In genomic region chr19:3572132-3572854, GRCh38 we compare ENCODE assay signal across 8 cellular contexts. TPM values are rescaled to one million over a fixed set of nuclear protein-coding genes. Genes with fewer than 3 reads are reported as not detected.
DNase-seq lines count a peak whose midpoint lies in the region; ATAC-seq lines count a peak whose summit lies in the region.

No MANE protein-coding gene starts in this region.

- H3K4ac ChIP-seq in mesendoderm (ENCODE audit: low read depth, low read length): no peak overlapping the region

- WGBS in mesendoderm (ENCODE audit: extremely low coverage, insufficient coverage, low lambda C conversion rate): no CpG with 5 or more reads among the region's 48 CpGs

- peak overlapping the region; percentile 40 for H3K4me2 ChIP-seq in mesendoderm (ENCODE audit: low read length)

- no peak overlapping the region for H4K8ac ChIP-seq in mesendoderm (ENCODE audit: low read depth, low read length)

- H2BK120ac ChIP-seq in mesendoderm (ENCODE audit: low read depth, low read length): no peak overlapping the region

- DNase-seq in COLO829 (ENCODE audit: low spot score) (peak; percentile 91), NOMO-1 treated with dmso at 0.1 percent for 144 hours (lab: John Stamatoyannopoulos, UW; ENCODE audit: unreplicated experiment) (peak; percentile 99), mesendoderm (peak; percentile 100)
- peak; percentile 97 for DNase-seq in activated CD8-positive, alpha-beta memory T cell treated with anti-CD3 and anti-CD28 coated beads, Interleukin-2, amount 50 U/mL, for 1 hour (ENCODE audit: extremely low read depth)
- DNase-seq in stimulated activated CD8-positive, alpha-beta memory T cell treated with anti-CD3 and anti-CD28 coated beads, Interleukin-12 subunit alpha, Interleukin-12 subunit beta, amount 100 ng/mL, for 24 hours (ENCODE audit: extremely low read depth): peak; percentile 99

- no peak overlapping the region for H3K23ac ChIP-seq in mesendoderm (ENCODE audit: low read length)

- H3K4me3 ChIP-seq in HUES48 (ENCODE audit: low read depth, low read length) (peak overlapping the region; percentile 43), endocrine pancreas (ENCODE audit: control insufficient read depth, insufficient read depth, low read length) (no peak overlapping the region), mesendoderm (ENCODE audit: low read length) (no peak overlapping the region)

- H2BK15ac ChIP-seq in mesendoderm (replicated peaks; ENCODE audit: low read depth): no peak overlapping the region

- H3K36me3 ChIP-seq in HUES48 (ENCODE audit: control insufficient read depth, insufficient read depth, low read length): peaks cover 6% of the 10 kb centered on the region
- H3K36me3 ChIP-seq in endocrine pancreas (ENCODE audit: control insufficient read depth, insufficient read depth, low read length): no peaks in the 10 kb centered on the region
- no peaks in the 10 kb centered on the region for H3K36me3 ChIP-seq in mesendoderm (ENCODE audit: control insufficient read depth, insufficient read depth, low read length)

- H4K5ac ChIP-seq in mesendoderm (ENCODE audit: low read length): no peak overlapping the region

- H3K79me2 ChIP-seq in mesendoderm (ENCODE audit: control insufficient read depth, insufficient read depth, low read length): no peaks in the 10 kb centered on the region

- no peak overlapping the region for H3K27ac ChIP-seq in HUES48 (ENCODE audit: low read depth, low read length)
- no peak overlapping the region for H3K27ac ChIP-seq in mesendoderm (ENCODE audit: low read depth, low read length)

- H3K4me1 ChIP-seq in HUES48 (ENCODE audit: control insufficient read depth, insufficient read depth, low read length) (peaks cover 13% of the 10 kb centered on the region), endocrine pancreas (ENCODE audit: control insufficient read depth, insufficient read depth, low read length) (no peaks in the 10 kb centered on the region), mesendoderm (ENCODE audit: control insufficient read depth, low read depth, low read length) (peaks cover 6% of the 10 kb centered on the region)

- peak overlapping the region; percentile 60 for H3K56ac ChIP-seq in mesendoderm (ENCODE audit: low read length)

- H3K9me3 ChIP-seq in HUES48 (ENCODE audit: control insufficient read depth, insufficient read depth, low read length) (no peaks in the 10 kb centered on the region), endocrine pancreas (ENCODE audit: control insufficient read depth, low read length) (no peaks in the 10 kb centered on the region)

- no peak overlapping the region for H2AK5ac ChIP-seq in mesendoderm (ENCODE audit: low read length)

- no peak overlapping the region for H3K18ac ChIP-seq in mesendoderm (ENCODE audit: low read length)

- no peaks in the 10 kb centered on the region for H3K79me1 ChIP-seq in mesendoderm (ENCODE audit: low read length)

- H3K9ac ChIP-seq in HUES48 (ENCODE audit: low read depth, low read length) (no peak overlapping the region), endocrine pancreas (ENCODE audit: control insufficient read depth, insufficient read depth, low read length) (peak overlapping the region; percentile 38), mesendoderm (ENCODE audit: low read length) (no peak overlapping the region)

- no peak overlapping the region for H2BK5ac ChIP-seq in mesendoderm (ENCODE audit: low read length)

- H3K27me3 ChIP-seq in HUES48 (ENCODE audit: control insufficient read depth, insufficient read depth, low read length): no peaks in the 10 kb centered on the region
- no peaks in the 10 kb centered on the region for H3K27me3 ChIP-seq in endocrine pancreas (ENCODE audit: control insufficient read depth, insufficient read depth, low read length)
- H3K27me3 ChIP-seq in mesendoderm (ENCODE audit: insufficient read depth, low read length, poor library complexity): no peaks in the 10 kb centered on the region

- ATAC-seq in GM21447 (IDR thresholded peaks at IDR 0.05; ENCODE audit: unreplicated experiment): peak; percentile 91

RNA-seq across cellular contexts. Expression of gene HMG20B, which starts 0.5 kb away (rescaled TPM):
- polyA plus RNA-seq in mesendoderm (2013, experiment 1 of 2): 41.2 TPM
- polyA plus RNA-seq in mesendoderm (2013, experiment 2 of 2): 42.0 TPM

RNA-seq across cellular contexts. Expression of gene GIPC3, which starts 13.0 kb away (rescaled TPM):
- polyA plus RNA-seq in mesendoderm (2013, experiment 1 of 2): 0.49 TPM
- polyA plus RNA-seq in mesendoderm (2013, experiment 2 of 2): 0.53 TPM

RNA-seq across cellular contexts. Expression of gene MFSD12, which starts 14.9 kb away (rescaled TPM):
- 24.0 TPM for polyA plus RNA-seq in mesendoderm (2013, experiment 1 of 2)
- polyA plus RNA-seq in mesendoderm (2013, experiment 2 of 2): 23.7 TPM

RNA-seq across cellular contexts. Expression of gene TEKTIP1, which starts 33.3 kb away (rescaled TPM):
- 0.11 TPM for polyA plus RNA-seq in mesendoderm (2013, experiment 1 of 2)
- polyA plus RNA-seq in mesendoderm (2013, experiment 2 of 2): 0.38 TPM

RNA-seq across cellular contexts. Expression of gene TBXA2R, which starts 34.4 kb away (rescaled TPM):
- polyA plus RNA-seq in mesendoderm (2013, experiment 1 of 2): 0.63 TPM
- polyA plus RNA-seq in mesendoderm (2013, experiment 2 of 2): 0.56 TPM
